In the genomic region with DNA sequence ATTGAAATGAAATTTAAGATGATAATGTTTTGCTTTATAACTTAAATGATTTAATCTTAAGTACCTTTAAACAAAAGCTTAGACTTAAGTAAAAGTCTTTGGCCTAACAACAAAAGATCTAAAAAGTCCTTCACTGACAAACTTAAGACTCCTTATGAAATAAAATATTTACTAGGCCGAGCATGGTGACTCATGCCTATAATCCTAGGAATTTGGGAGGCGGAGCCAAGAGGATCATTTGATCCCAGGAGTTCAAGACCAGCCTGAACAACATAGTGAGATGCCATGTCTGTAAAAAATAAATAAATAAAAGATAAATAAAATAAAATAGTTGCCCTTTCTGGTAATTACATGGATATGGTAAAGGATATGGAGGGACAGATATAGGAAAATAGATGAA, we compare ENCODE assay signal across 19 cellular contexts. TPM values are rescaled to one million over a fixed set of nuclear protein-coding genes. Genes with fewer than 3 reads are reported as not detected.
DNase-seq lines count a peak whose midpoint lies in the region; ATAC-seq, FAIRE-seq and TF ChIP-seq lines count a peak whose summit lies in the region.
"Had no signal": no experiment of that assay in that cellular context is flagged by ENCODE, and none has a peak within 500 bp of the region (broad histone marks: within the 10 kb centered on the region; RNA-seq: fewer than 3 reads in every experiment).

No MANE protein-coding gene starts in this region.

- WGBS in H1 (ENCODE audit: extremely low coverage in 1 of 2, insufficient coverage in 1 of 2, insufficient read length in 1 of 2, insufficient replicate concordance in 2 of 2, low coverage in 1 of 2, low lambda C conversion rate in 2 of 2, missing lambda C conversion rate in 1 of 2), 2 experiments = 95% methylated on average over 2 of the region's 2 CpGs; no CpG with 5 or more reads in 1 of the 2 experiments

- H3K23me2 ChIP-seq in H1 (ENCODE audit: low read depth, low read length) = no peaks in the 10 kb centered on the region

- POLR2A ChIA-PET in PC-3 (lab: Charles Lee; ENCODE audit: unreplicated experiment) = no interaction called here
- POLR2A ChIA-PET in H1 (lab: Charles Lee; ENCODE audit: partially characterized antibody) = no interaction called here

- no peaks in the 10 kb centered on the region for H3F3A ChIP-seq in PC-3 (ENCODE audit: low read length, unreplicated experiment)
- H3F3A ChIP-seq in neural progenitor cell (ENCODE audit: low read depth) = no peaks in the 10 kb centered on the region

- H4K91ac ChIP-seq in H1 (replicated peaks; ENCODE audit: insufficient read length, low read length) = no peak overlapping the region

- no peak overlapping the region for H3K23ac ChIP-seq in H1 (ENCODE audit: insufficient read length)

- H3K27me3 ChIP-seq in PC-3 (ENCODE audit: low read length) (no peaks in the 10 kb centered on the region), H1 (replicated peaks in 1 of 4; ENCODE audit: control insufficient read depth in 3 of 4, extremely low read depth in 1 of 4, insufficient read depth in 3 of 4, low read length in 3 of 4) (no peaks in the 10 kb centered on the region), neural progenitor cell (no peaks in the 10 kb centered on the region)
- H3K27me3 ChIP-seq: transverse colon had no signal

- no peak overlapping the region for H2BK120ac ChIP-seq in H1 (replicated peaks; ENCODE audit: low read depth, low read length)

- H3K9me3 Mint-ChIP-seq in osteocyte (ENCODE audit: unreplicated experiment) = no peaks in the 10 kb centered on the region
- no peaks in the 10 kb centered on the region for H3K9me3 Mint-ChIP-seq in neural progenitor cell
- H3K9me3 Mint-ChIP-seq: brain; CD8-positive, alpha-beta T cell; naive B cell had no signal

- no peak for TF ChIP-seq RAD21 in H1 (IDR thresholded peaks at IDR 0.05 in 1 of 2, conservative IDR thresholded peaks at IDR 0.05 in 1 of 2; ENCODE audit: low read depth in 2 of 2, low read length in 2 of 2)

- H3K4me1 ChIP-seq in PC-3 (ENCODE audit: insufficient read depth, low read length) (no peaks in the 10 kb centered on the region), H1 (replicated peaks in 1 of 4; ENCODE audit: control insufficient read depth in 3 of 4, insufficient read depth in 4 of 4, low read length in 3 of 4) (no peaks in the 10 kb centered on the region), neural progenitor cell (no peaks in the 10 kb centered on the region)
- H3K4me1 ChIP-seq: left ventricle myocardium inferior, transverse colon had no signal

- no peak overlapping the region for H2BK12ac ChIP-seq in H1 (ENCODE audit: low read depth, low read length)

- FAIRE-seq in H1 (lab: Jason Lieb, UNC) = no peak
- FAIRE-seq: endometrium had no signal

- H3K56ac ChIP-seq in H1 (replicated peaks; ENCODE audit: insufficient read length, low read depth, low read length) = no peak overlapping the region

- H4K8ac ChIP-seq in H1 (ENCODE audit: extremely low read depth, insufficient read depth, low read length) = no peak overlapping the region

- H3K79me2 ChIP-seq in PC-3 (ENCODE audit: low read length) (no peaks in the 10 kb centered on the region), H1 (ENCODE audit: control insufficient read depth in 1 of 2, insufficient read depth in 2 of 2, low read length in 2 of 2) (no peaks in the 10 kb centered on the region), neural progenitor cell (ENCODE audit: low read depth) (peaks cover 8% of the 10 kb centered on the region)

- H3K27ac ChIP-seq in PC-3 (ENCODE audit: low read length) (no peak overlapping the region), H1 (ENCODE audit: low read depth, low read length) (no peak overlapping the region), neural progenitor cell (no peak overlapping the region)
- H3K27ac ChIP-seq: left ventricle myocardium inferior, SK-N-MC, transverse colon had no signal

- H3K27me3 Mint-ChIP-seq in osteocyte (ENCODE audit: unreplicated experiment) = no peaks in the 10 kb centered on the region
- no peaks in the 10 kb centered on the region for H3K27me3 Mint-ChIP-seq in neural progenitor cell (ENCODE audit: insufficient read depth, low read depth)
- H3K27me3 Mint-ChIP-seq: activated CD8-positive, alpha-beta memory T cell treated with anti-CD3 and anti-CD28 coated beads, Interleukin-2, amount 10 ng/mL, durations not matched to agents 7 days and 5 days; brain; naive B cell had no signal

- no peak overlapping the region for H2BK5ac ChIP-seq in H1 (ENCODE audit: low read depth, low read length)

- H3K27ac Mint-ChIP-seq in osteocyte (ENCODE audit: unreplicated experiment) (peak overlapping the region; percentile 47), neural progenitor cell (no peak overlapping the region)
- H3K27ac Mint-ChIP-seq: activated CD8-positive, alpha-beta memory T cell treated with anti-CD3 and anti-CD28 coated beads, Interleukin-2, amount 10 ng/mL, durations not matched to agents 7 days and 5 days; brain; CD8-positive, alpha-beta T cell; naive B cell had no signal

- H3K18ac ChIP-seq in H1 (ENCODE audit: extremely low read depth, low read length) = no peak overlapping the region

- no peak for TF ChIP-seq EP300 in H1 (IDR thresholded peaks at IDR 0.05; ENCODE audit: borderline replicate concordance in 1 of 2, low read depth in 2 of 2, low read length in 2 of 2)

- H2AFZ ChIP-seq in PC-3 (ENCODE audit: low read length) = no peak overlapping the region
- H2AFZ ChIP-seq in H1 (ENCODE audit: low read length) = no peak overlapping the region
- no peak overlapping the region for H2AFZ ChIP-seq in neural progenitor cell (replicated peaks)

- no peak overlapping the region for H3K4ac ChIP-seq in H1 (replicated peaks; ENCODE audit: insufficient read length, low read depth, low read length)

- no peak overlapping the region for H2BK15ac ChIP-seq in H1 (ENCODE audit: low read length)

- CTCF ChIA-PET in PC-3 (lab: Charles Lee) (no interaction called here), H1 (lab: Charles Lee; ENCODE audit: partially characterized antibody) (interaction anchor here (0.6 kb wide), 1 partner anchor 11 kb away, joined by 3 read pairs; no protein-coding TSS in a partner anchor)

- H3K36me3 ChIP-seq in PC-3 (ENCODE audit: low read depth, low read length) (no peaks in the 10 kb centered on the region), H1 (ENCODE audit: control insufficient read depth in 2 of 4, insufficient read depth in 4 of 4, low read length in 3 of 4) (no peaks in the 10 kb centered on the region; a peak in 1 of 8 replicates), neural progenitor cell (no peaks in the 10 kb centered on the region)

- H3K4me1 Mint-ChIP-seq in osteocyte (ENCODE audit: unreplicated experiment) = no peaks in the 10 kb centered on the region
- H3K4me1 Mint-ChIP-seq in neural progenitor cell = no peaks in the 10 kb centered on the region
- H3K4me1 Mint-ChIP-seq: activated CD8-positive, alpha-beta memory T cell treated with anti-CD3 and anti-CD28 coated beads, Interleukin-2, amount 10 ng/mL, durations not matched to agents 7 days and 5 days; brain had no signal

- no peak overlapping the region for H2AK5ac ChIP-seq in H1 (ENCODE audit: low read depth, low read length)

- H4K5ac ChIP-seq in H1 (ENCODE audit: insufficient read length, low read depth, low read length) = no peak overlapping the region

- ATAC-seq in PC-3 (peak; percentile 54), HG03432 (IDR thresholded peaks at IDR 0.05; ENCODE audit: unreplicated experiment) (no peak)
- no peak for ATAC-seq in activated CD4-positive, CD25-positive, alpha-beta regulatory T cell treated with anti-CD3 and anti-CD28 coated beads, Interleukin-2, amount 50 U/mL, for 24 hours
- ATAC-seq: activated CD8-positive, alpha-beta memory T cell treated with anti-CD3 and anti-CD28 coated beads, Interleukin-2, amount 10 ng/mL, durations not matched to agents 7 days and 5 days; CD8-positive, alpha-beta T cell had no signal

- H3K4me3 Mint-ChIP-seq in osteocyte (ENCODE audit: unreplicated experiment) = no peak overlapping the region
- no peak overlapping the region for H3K4me3 Mint-ChIP-seq in neural progenitor cell
- H3K4me3 Mint-ChIP-seq: activated CD8-positive, alpha-beta memory T cell treated with anti-CD3 and anti-CD28 coated beads, Interleukin-2, amount 10 ng/mL, durations not matched to agents 7 days and 5 days; brain; CD8-positive, alpha-beta T cell; naive B cell had no signal

- no peak for TF ChIP-seq POLR2A in H1 (IDR thresholded peaks at IDR 0.05; ENCODE audit: control extremely low read depth in 1 of 2, low read depth in 2 of 2, low read length in 2 of 2)

- TF ChIP-seq CTCF in PC-3 (conservative IDR thresholded peaks at IDR 0.05; ENCODE audit: low read depth, low read length) (no peak), H1 (IDR thresholded peaks at IDR 0.05; ENCODE audit: control extremely low read depth in 1 of 3, insufficient read depth in 1 of 3, low read depth in 1 of 3, low read length in 3 of 3) (no peak), osteocyte (IDR thresholded peaks at IDR 0.05) (no peak), neural progenitor cell (IDR thresholded peaks at IDR 0.05) (no peak)

- H3K14ac ChIP-seq in H1 (ENCODE audit: insufficient read length) = no peak overlapping the region

- H3K36me3 Mint-ChIP-seq in osteocyte (ENCODE audit: unreplicated experiment) (peaks cover 2% of the 10 kb centered on the region), neural progenitor cell (peaks cover 4% of the 10 kb centered on the region)

- DNase-seq in GM03348 (ENCODE audit: low spot score) = peak; percentile 24
- DNase-seq in PC-3 = peak; percentile 69
- no peak for DNase-seq in H1 (ENCODE audit: low read depth in 1 of 2, low spot score in 2 of 2)
- no peak for DNase-seq in osteocyte (ENCODE audit: extremely low spot score, unreplicated experiment)
- no peak for DNase-seq in neural progenitor cell (ENCODE audit: low spot score)
- DNase-seq in foreskin melanocyte = no peak
- DNase-seq: activated CD8-positive, alpha-beta memory T cell treated with anti-CD3 and anti-CD28 coated beads, Interleukin-2, amount 10 ng/mL, durations not matched to agents 7 days and 5 days; CD8-positive, alpha-beta T cell; left ventricle myocardium inferior; naive B cell; NCI-H1417; NCI-H2227 treated with DMSO at 0.1 percent for 48 hours; stimulated activated CD4-positive, alpha-beta T cell treated with anti-CD3 and anti-CD28 coated beads, Interleukin-1b, Interleukin-23, amount 100 ng/mL, for 48 hours; transverse colon had no signal

- no peak overlapping the region for H3K9ac ChIP-seq in PC-3 (ENCODE audit: low read length)
- H3K9ac ChIP-seq in H1 (replicated peaks in 1 of 4; ENCODE audit: extremely low read depth in 1 of 4, low read depth in 3 of 4, low read length in 3 of 4) = no peak overlapping the region
- H3K9ac ChIP-seq in neural progenitor cell = no peak overlapping the region

- H4K20me1 ChIP-seq in PC-3 (ENCODE audit: low read length) (no peaks in the 10 kb centered on the region), H1 (replicated peaks in 1 of 2; ENCODE audit: control insufficient read depth in 1 of 2, insufficient read depth in 2 of 2, low read length in 2 of 2) (no peaks in the 10 kb centered on the region), neural progenitor cell (ENCODE audit: low read depth) (no peaks in the 10 kb centered on the region)

- no peaks in the 10 kb centered on the region for H3K79me1 ChIP-seq in H1 (ENCODE audit: low read depth, low read length)

- H3K4me2 ChIP-seq in PC-3 (ENCODE audit: low read length) (no peak overlapping the region), H1 (ENCODE audit: insufficient read depth in 1 of 2, low read depth in 2 of 2, low read length in 2 of 2) (no peak overlapping the region), neural progenitor cell (no peak overlapping the region)

- BruUV-seq in PC-3 (replicated peaks; lab: Mats Ljungman, UMichigan) = no TSS peak

- intact Hi-C loops in PC-3 (cut with micrococcal nuclease) = no loop called here

- no peak overlapping the region for H3K4me3 ChIP-seq in PC-3 (ENCODE audit: low read length)
- no peak overlapping the region for H3K4me3 ChIP-seq in H1 (ENCODE audit: extremely low read depth in 1 of 4, insufficient read depth in 2 of 4, low read depth in 3 of 4, low read length in 4 of 4)
- no peak overlapping the region for H3K4me3 ChIP-seq in neural progenitor cell
- H3K4me3 ChIP-seq: left ventricle myocardium inferior, SK-N-MC, transverse colon had no signal

- H3K9me2 ChIP-seq in PC-3 (replicated peaks; ENCODE audit: low read length) = no peaks in the 10 kb centered on the region

- H3K9me3 ChIP-seq in PC-3 (ENCODE audit: low read length) = no peaks in the 10 kb centered on the region
- no peaks in the 10 kb centered on the region for H3K9me3 ChIP-seq in H1 (ENCODE audit: insufficient read depth in 2 of 2, low read depth in 1 of 2, low read length in 1 of 2)
- H3K9me3 ChIP-seq in neural progenitor cell (ENCODE audit: low read depth) = no peaks in the 10 kb centered on the region
- H3K9me3 ChIP-seq: left ventricle myocardium inferior, transverse colon had no signal

- no peak overlapping the region for H2BK20ac ChIP-seq in H1 (ENCODE audit: low read length)

RNA-seq across cellular contexts. Expression of a gene that starts 12.4 kb away (rescaled TPM):
- total RNA-seq in PC-3 (2014; rRNA removed) (11.4 and 18.1 TPM in 2 replicates), osteocyte (19.2 and 20.0 TPM in 2 replicates), neural progenitor cell (ENCODE audit: low replicate concordance) (18.9 and 20.2 TPM in 2 replicates)
- total RNA-seq in H1 (2021; fragmentation: NEBNext Ultra II Directional; extraction: Animal tissue kit (Norgen Biotek cat#: 25700)) = 19.1 and 20.3 TPM in 2 replicates
- polyA plus RNA-seq in H1 (2011; rRNA removed) = 7.3 and 7.6 TPM in 2 replicates
- 12.9 TPM for polyA plus RNA-seq in H1 (2011; cell fraction: cytosol; rRNA removed)
- 4.9 TPM for polyA plus RNA-seq in H1 (2011; cell fraction: nucleus; rRNA removed)
- polyA plus RNA-seq in H1 (2012, experiment 1 of 2) = 12.6 to 22.9 TPM (median 15.2 TPM) in 4 replicates
- 1.7 TPM for polyA plus RNA-seq in H1 (2012, experiment 2 of 2)
- polyA plus RNA-seq in H1 (2013, experiment 1 of 2) = 18.0 TPM
- polyA plus RNA-seq in H1 (2013, experiment 2 of 2) = 18.7 TPM
- polyA minus RNA-seq in H1 (2011; rRNA and poly(A)+ RNA removed) = 12.4 and 16.2 TPM in 2 replicates
- 11.7 TPM for polyA minus RNA-seq in H1 (2011; cell fraction: cytosol; rRNA and poly(A)+ RNA removed)
- 10.7 TPM for polyA minus RNA-seq in H1 (2011; cell fraction: nucleus; rRNA and poly(A)+ RNA removed)

Comparison
In these comparisons a context has a peak if more than half of its experiments do, and no peak if none do; other contexts are left out.
1. DNase-seq: peak in GM03348 (single experiment) and PC-3 (single experiment); none in H1 (0 of 2), osteocyte (single experiment), neural progenitor cell (single experiment) and foreskin melanocyte (single experiment).